Comparison of ENCODE assay signal across 8 cellular contexts in genomic region chr1:234478481-234479309, GRCh38. TPM values are rescaled to one million over a fixed set of nuclear protein-coding genes. Genes with fewer than 3 reads are reported as not detected.
DNase-seq lines count a peak whose midpoint lies in the region; ATAC-seq, FAIRE-seq and TF ChIP-seq lines count a peak whose summit lies in the region.

Gene TARBP1 (minus strand): TSS chr1:234479179. CDS start chr1:234479103, 76 bp downstream.

- DNase-seq in GM12892 (ENCODE audit: insufficient read length) (peak; percentile 84), NCI-H1105 (lab: John Stamatoyannopoulos, UW) (peak; percentile 67), amniotic epithelial cell (ENCODE audit: low read depth) (peak; percentile 66), left ventricle myocardium superior (peak; percentile 88), pulmonary artery endothelial cell (ENCODE audit: low read depth, low spot score) (no peak), urothelium cell line (ENCODE audit: low spot score) (peak; percentile 92)

- peak; percentile 76 for TF ChIP-seq POLR2A in GM12892 (IDR thresholded peaks at IDR 0.05; ENCODE audit: low read depth, low read length)

- ATAC-seq in HG02642 (IDR thresholded peaks at IDR 0.05; ENCODE audit: poor library complexity, unreplicated experiment) (peak; percentile 71), left ventricle myocardium superior (peak; percentile 89)

- FAIRE-seq in GM12892 (lab: Jason Lieb, UNC) (peak; percentile 92), urothelium cell line (lab: Jason Lieb, UNC) (peak; percentile 84)

- intact Hi-C loops in T-helper 1 cell treated with Interleukin-12 subunit alpha and Interleukin-12 subunit beta and Interleukin-4 antibody, amounts not matched to agents 30 ng/mL and 1 ng/mL, for 36 hours (cut with micrococcal nuclease) = loop anchor here (1.0 to 5.0 kb wide), 12 partner anchors 9 to 1389 kb away; partner anchors contain the start of genes ARID4B, COA6, GGPS1 and LYST
- intact Hi-C loops in left ventricle myocardium superior (cut with micrococcal nuclease) = no loop called here

RNA-seq across cellular contexts. Expression of gene TARBP1, which starts in this region (rescaled TPM):
- 66.3 TPM for polyA plus RNA-seq in GM12892 (2012; ENCODE audit: missing spikeins)
- total RNA-seq in T-helper 1 cell treated with Interleukin-12 subunit alpha and Interleukin-12 subunit beta and Interleukin-4 antibody, amounts not matched to agents 30 ng/mL and 1 ng/mL, for 36 hours = 44.6 and 48.4 TPM in 2 replicates
- total RNA-seq in left ventricle myocardium superior (10.8 TPM), pulmonary artery endothelial cell (21.5 and 25.1 TPM in 2 replicates)
